Comparison of ENCODE assay signal across 9 cellular contexts in the genomic region with DNA sequence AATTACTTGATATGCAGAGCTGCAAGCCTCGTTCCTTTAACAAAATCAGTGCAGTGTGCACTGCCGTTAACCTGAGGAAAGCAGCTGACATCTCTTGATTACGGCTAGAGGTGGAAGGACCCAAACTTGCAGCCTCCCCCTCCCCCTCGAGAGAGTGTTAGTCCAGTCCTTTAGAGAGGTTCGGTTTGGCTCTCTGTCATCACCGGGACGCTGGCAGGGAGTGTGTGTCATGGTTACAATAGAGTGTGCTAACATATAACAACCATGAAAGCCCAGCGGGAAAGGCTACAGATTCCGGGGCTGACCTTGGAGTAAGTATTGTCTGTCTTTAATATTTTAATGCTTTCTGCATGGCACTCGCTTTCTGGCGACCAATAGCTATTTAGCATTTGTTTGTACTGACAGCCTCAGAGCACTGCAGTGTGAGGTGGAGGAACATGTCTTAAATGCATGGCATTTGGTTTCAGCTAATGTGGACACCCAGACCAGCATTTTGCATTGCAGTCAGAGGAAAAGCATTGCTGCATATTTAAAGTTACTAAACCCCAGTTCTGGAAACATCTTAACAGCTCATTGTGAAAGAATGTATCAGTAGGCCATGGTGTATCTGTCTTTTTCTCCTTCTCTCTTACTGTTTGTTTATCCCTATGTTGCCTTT.
DNase-seq lines count a peak whose midpoint lies in the region; ATAC-seq and TF ChIP-seq lines count a peak whose summit lies in the region.
"Had no signal": no experiment of that assay in that cellular context is flagged by ENCODE, and none has a peak within 500 bp of the region (broad histone marks: within the 10 kb centered on the region; RNA-seq: fewer than 3 reads in every experiment).

No MANE protein-coding gene starts in this region.

- no peak for TF ChIP-seq CTCF in AG10803 (conservative IDR thresholded peaks at IDR 0.05; ENCODE audit: low read length)
- TF ChIP-seq CTCF in RWPE1 (conservative IDR thresholded peaks at IDR 0.05; ENCODE audit: low read depth): no peak
- TF ChIP-seq CTCF in omental fat pad (IDR thresholded peaks at IDR 0.05): no peak

- peak; percentile 83 for DNase-seq in AG10803 (ENCODE audit: low read depth)
- peak; percentile 20 for DNase-seq in RWPE1 (ENCODE audit: low spot score)
- DNase-seq in globus pallidus (ENCODE audit: low spot score): peak; percentile 47
- no peak for DNase-seq in omental fat pad (ENCODE audit: low spot score)
- no peak for DNase-seq in cerebellar nuclear complex (lab: John Stamatoyannopoulos, UW)
- no peak for DNase-seq in OCI-M1 (lab: John Stamatoyannopoulos, UW)
- DNase-seq in glomerular visceral epithelial cell (ENCODE audit: extremely low spot score): no peak
- DNase-seq: stimulated activated naive CD8-positive, alpha-beta T cell treated with anti-CD3 and anti-CD28 coated beads, Interleukin-15, amount 100 ng/mL, for 72 hours had no signal

- peak overlapping the region; percentile 52 for H3K27ac ChIP-seq in RWPE1

- peak; percentile 66 for ATAC-seq in omental fat pad (ENCODE audit: low FRiP score)
- ATAC-seq in GM18909 (IDR thresholded peaks at IDR 0.05; ENCODE audit: poor library complexity, unreplicated experiment): no peak
- ATAC-seq: stimulated activated naive CD8-positive, alpha-beta T cell treated with anti-CD3 and anti-CD28 coated beads, Interleukin-15, amount 100 ng/mL, for 72 hours had no signal

- POLR2A ChIA-PET in RWPE1 (lab: Yijun Ruan, JAX; ENCODE audit: low non-redundant PET): no interaction called here

- peak overlapping the region; percentile 68 for H3K4me3 ChIP-seq in AG10803 (ENCODE audit: low read length)

- CTCF ChIA-PET in RWPE1 (lab: Yijun Ruan, JAX): interaction anchor here (0.5 to 1.0 kb wide), 6 partner anchors 11 to 1186 kb away, joined by 3 to 4 read pairs (median 3); no protein-coding TSS in a partner anchor

Comparison
In these comparisons a context has a peak if more than half of its experiments do, and no peak if none do; other contexts are left out.
1. DNase-seq: peak in AG10803 (single experiment), RWPE1 (single experiment) and globus pallidus (single experiment); none in omental fat pad (single experiment), cerebellar nuclear complex (0 of 2), OCI-M1 (single experiment) and glomerular visceral epithelial cell (single experiment).